Comparison of ENCODE assay signal across 8 cellular contexts in the genomic region with DNA sequence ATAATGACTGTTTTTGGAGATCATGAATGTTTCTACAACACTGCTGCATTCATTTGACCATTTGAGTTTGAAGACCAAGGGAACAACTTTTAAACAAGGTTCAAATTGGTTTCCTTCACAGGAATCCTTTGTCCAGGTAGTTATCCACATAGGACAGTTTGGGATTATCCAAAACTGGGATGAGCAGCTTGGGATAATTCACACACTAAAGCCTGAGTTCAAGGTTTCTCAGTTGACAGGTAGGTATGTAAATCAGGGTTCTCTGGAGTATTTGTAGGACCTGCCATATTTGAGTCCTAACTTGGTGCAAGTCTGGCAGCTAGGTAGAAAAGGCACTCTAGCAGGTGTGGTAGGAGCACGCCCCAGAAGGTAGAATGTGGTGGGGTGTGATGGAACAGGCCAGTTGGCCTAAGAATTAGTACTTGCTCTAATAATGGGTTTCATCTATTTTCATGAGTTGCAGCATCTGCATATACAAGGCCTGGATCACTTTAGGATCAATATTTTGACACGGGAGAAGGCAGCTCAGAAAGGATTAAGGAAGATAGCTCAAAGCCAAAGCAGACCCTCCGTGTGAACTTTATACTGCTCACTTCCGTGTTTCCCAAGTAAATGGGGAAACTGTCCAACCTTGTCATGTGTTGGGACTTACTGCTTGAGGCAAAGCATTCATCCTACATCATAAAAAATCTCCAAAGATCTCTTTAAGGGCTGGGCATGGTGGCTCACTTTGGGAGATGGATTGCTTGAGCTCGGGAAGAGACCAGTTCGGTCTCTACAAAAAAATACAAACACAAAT. TPM values are rescaled to one million over a fixed set of nuclear protein-coding genes. Genes with fewer than 3 reads are reported as not detected.
DNase-seq lines count a peak whose midpoint lies in the region; ATAC-seq and TF ChIP-seq lines count a peak whose summit lies in the region.

No MANE protein-coding gene starts in this region.

- POLR2A ChIA-PET in OCI-LY7 (lab: Charles Lee), result interaction anchor here (1.0 kb wide), 1 partner anchor 19 kb away, joined by 3 read pairs; no protein-coding TSS in a partner anchor

- no peak for DNase-seq in activated naive CD4-positive, alpha-beta T cell treated with anti-CD3 and anti-CD28 coated beads, Interleukin-2, amount 10 ng/mL, durations not matched to agents 7 days and 5 days
- no peak for DNase-seq in activated naive CD4-positive, alpha-beta T cell treated with Interleukin-2 at 50 U/mL for 16 hours
- DNase-seq in OCI-LY7 (ENCODE audit: low spot score) (peak; percentile 27), mammary epithelial cell (peak; percentile 52), cerebellum (ENCODE audit: low spot score) (no peak), mucosa of gallbladder (ENCODE audit: low spot score) (no peak), H4 (ENCODE audit: low spot score) (no peak)
- peak; percentile 28 for DNase-seq in stimulated activated naive CD8-positive, alpha-beta T cell treated with anti-CD3 and anti-CD28 coated beads, Interleukin-15, Interleukin-2, amounts not matched to agents 100 U/mL and 50 U/mL, for 24 hours

- H3K79me2 ChIP-seq in OCI-LY7 (ENCODE audit: insufficient read depth, low read depth, low read length), result peaks cover 37% of the 10 kb centered on the region
- peaks cover 32% of the 10 kb centered on the region for H3K79me2 ChIP-seq in mammary epithelial cell (ENCODE audit: insufficient read depth, low read length)

- H3K9me3 Mint-ChIP-seq in activated naive CD4-positive, alpha-beta T cell treated with anti-CD3 and anti-CD28 coated beads, Interleukin-2, amount 10 ng/mL, durations not matched to agents 7 days and 5 days, result no peaks in the 10 kb centered on the region

- no peak overlapping the region for H3K4me3 Mint-ChIP-seq in activated naive CD4-positive, alpha-beta T cell treated with anti-CD3 and anti-CD28 coated beads, Interleukin-2, amount 10 ng/mL, durations not matched to agents 7 days and 5 days

- no peak for TF ChIP-seq CTCF in OCI-LY7 (conservative IDR thresholded peaks at IDR 0.05; ENCODE audit: low read length)
- no peak for TF ChIP-seq CTCF in mammary epithelial cell (conservative IDR thresholded peaks at IDR 0.05 in 1 of 2, IDR thresholded peaks at IDR 0.05 in 1 of 2; ENCODE audit: extremely low read depth in 1 of 2, insufficient read depth in 1 of 2, low read depth in 1 of 2, low read length in 2 of 2)

- peak overlapping the region; percentile 13 for H3K27ac Mint-ChIP-seq in activated naive CD4-positive, alpha-beta T cell treated with anti-CD3 and anti-CD28 coated beads, Interleukin-2, amount 10 ng/mL, durations not matched to agents 7 days and 5 days

- H3K4me1 ChIP-seq in OCI-LY7 (ENCODE audit: insufficient read depth, low read length, poor library complexity, severe bottlenecking) (peaks cover 31% of the 10 kb centered on the region), mammary epithelial cell (ENCODE audit: insufficient read depth, low read length) (peaks cover 28% of the 10 kb centered on the region)

- H3K4me2 ChIP-seq in OCI-LY7 (ENCODE audit: low read length) (peak overlapping the region; percentile 94; the same call in 1 of the 2 replicates), mammary epithelial cell (ENCODE audit: insufficient read depth, low read depth, low read length) (no peak overlapping the region)

- in situ Hi-C loops in mammary epithelial cell (cut with MboI; ENCODE audit: low sequenced_read_pairs in 2 of 2), result no loop called here

- no peaks in the 10 kb centered on the region for H3K9me2 ChIP-seq in OCI-LY7 (ENCODE audit: insufficient read depth, low read length)

- no peak for ATAC-seq in stimulated activated naive CD8-positive, alpha-beta T cell treated with anti-CD3 and anti-CD28 coated beads, Interleukin-15, Interleukin-2, amounts not matched to agents 100 U/mL and 50 U/mL, for 24 hours

- peaks cover 24% of the 10 kb centered on the region for H4K20me1 ChIP-seq in OCI-LY7 (ENCODE audit: insufficient read depth, low read length)
- peaks cover 13% of the 10 kb centered on the region for H4K20me1 ChIP-seq in mammary epithelial cell (ENCODE audit: insufficient read depth, low read length)

- intact Hi-C loops in OCI-LY7 (cut with micrococcal nuclease; ENCODE audit: unreplicated experiment), result no loop called here
- intact Hi-C loops in mammary epithelial cell (cut with micrococcal nuclease), result no loop called here

- no peak overlapping the region for H3K4me3 ChIP-seq in OCI-LY7 (ENCODE audit: low read depth, low read length, poor library complexity, severe bottlenecking)
- H3K4me3 ChIP-seq in mammary epithelial cell (replicated peaks in 1 of 3; ENCODE audit: insufficient read depth in 1 of 3, low read depth in 2 of 3, low read length in 3 of 3), result no peak overlapping the region

- 71% methylated on average over 6 of the region's 6 CpGs for WGBS in mammary epithelial cell (ENCODE audit: low coverage, missing lambda C conversion rate)

- H3K4me1 Mint-ChIP-seq in activated naive CD4-positive, alpha-beta T cell treated with anti-CD3 and anti-CD28 coated beads, Interleukin-2, amount 10 ng/mL, durations not matched to agents 7 days and 5 days, result peaks cover 39% of the 10 kb centered on the region

- H3K27me3 Mint-ChIP-seq in activated naive CD4-positive, alpha-beta T cell treated with anti-CD3 and anti-CD28 coated beads, Interleukin-2, amount 10 ng/mL, durations not matched to agents 7 days and 5 days, result no peaks in the 10 kb centered on the region

- CTCF ChIA-PET in activated naive CD4-positive, alpha-beta T cell treated with anti-CD3 and anti-CD28 coated beads, Interleukin-2, amount 10 ng/mL, durations not matched to agents 7 days and 5 days (lab: Charles Lee), result interaction anchor here (0.6 to 1.6 kb wide), 3 partner anchors 25 to 218 kb away, joined by 3 to 4 read pairs (median 3); partner anchors contain the start of gene TRNAU1AP
- CTCF ChIA-PET in OCI-LY7 (lab: Charles Lee; ENCODE audit: unreplicated experiment), result no interaction called here
- CTCF ChIA-PET in mammary epithelial cell (lab: Charles Lee; ENCODE audit: low non-redundant PET), result no interaction called here

- H3K27ac ChIP-seq in OCI-LY7 (ENCODE audit: low read depth, low read length, poor library complexity, severe bottlenecking) (peak overlapping the region; percentile 85), mammary epithelial cell (ENCODE audit: insufficient read depth, low read depth, low read length) (no peak overlapping the region)

- no peak overlapping the region for H3K9ac ChIP-seq in mammary epithelial cell (ENCODE audit: insufficient read depth, low read length)

- H3K36me3 ChIP-seq in OCI-LY7 (ENCODE audit: insufficient read depth, low read length) (peaks cover 68% of the 10 kb centered on the region), mammary epithelial cell (ENCODE audit: insufficient read depth, low read length) (peaks cover 34% of the 10 kb centered on the region)

- BruUV-seq in OCI-LY7 (replicated peaks; lab: Mats Ljungman, UMichigan) (no TSS peak), mammary epithelial cell (replicated peaks; lab: Mats Ljungman, UMichigan) (no TSS peak)

- H3K27me3 ChIP-seq in mammary epithelial cell (ENCODE audit: insufficient read depth, low read length), result no peaks in the 10 kb centered on the region

- H2AFZ ChIP-seq in OCI-LY7 (ENCODE audit: low read length) (no peak overlapping the region), mammary epithelial cell (ENCODE audit: low read depth, low read length) (no peak overlapping the region)

- peaks cover 50% of the 10 kb centered on the region for H3K36me3 Mint-ChIP-seq in activated naive CD4-positive, alpha-beta T cell treated with anti-CD3 and anti-CD28 coated beads, Interleukin-2, amount 10 ng/mL, durations not matched to agents 7 days and 5 days

- dilution Hi-C loops in mammary epithelial cell (cut with HindIII; ENCODE audit: low sequenced_read_pairs), result loop anchor here (5.0 kb wide), 1 partner anchor 64 kb away; the partner anchor contains the start of gene TAF12

- H3K9me3 ChIP-seq in OCI-LY7 (ENCODE audit: low read length) (no peaks in the 10 kb centered on the region), mammary epithelial cell (replicated peaks; ENCODE audit: insufficient read depth, low read length) (no peaks in the 10 kb centered on the region)

RNA-seq across cellular contexts. Expression of gene RAB42, which starts 14.1 kb away (rescaled TPM):
- total RNA-seq in OCI-LY7 (2014; rRNA removed; shearing (Covaris generic)), result not detected in 2 replicates
- total RNA-seq in OCI-LY7 (2022) (not detected in 2 replicates), mammary epithelial cell (under 1 TPM in 1 of 2 donors, not detected in 1; 0.17 TPM), cerebellum (3.0 TPM), mucosa of gallbladder (1.8 TPM)
- 0.10 TPM for polyA plus RNA-seq in mammary epithelial cell
- not detected for polyA minus RNA-seq in mammary epithelial cell
- not detected in 2 replicates for total RNA-seq in H4 (2014; rRNA removed; shearing (Covaris generic))

RNA-seq across cellular contexts. Expression of gene TRNAU1AP, which starts 25.1 kb away (rescaled TPM):
- 30.6 and 39.6 TPM in 2 replicates for total RNA-seq in OCI-LY7 (2014; rRNA removed; shearing (Covaris generic))
- total RNA-seq in OCI-LY7 (2022), result 41.8 and 47.7 TPM in 2 replicates
- 10 to 100 TPM; 21.3 to 36.9 TPM for total RNA-seq in mammary epithelial cell
- polyA plus RNA-seq in mammary epithelial cell, result 34.1 TPM
- polyA minus RNA-seq in mammary epithelial cell, result 50.4 TPM
- 33.6 TPM for total RNA-seq in cerebellum
- 19.3 TPM for total RNA-seq in mucosa of gallbladder
- 25.6 and 25.8 TPM in 2 replicates for total RNA-seq in H4 (2014; rRNA removed; shearing (Covaris generic))

Comparison
In these comparisons a context has a peak if more than half of its experiments do, and no peak if none do; other contexts are left out.
1. DNase-seq: peak in OCI-LY7 (single experiment), mammary epithelial cell (single experiment) and stimulated activated naive CD8-positive, alpha-beta T cell treated with anti-CD3 and anti-CD28 coated beads, Interleukin-15, Interleukin-2, amounts not matched to agents 100 U/mL and 50 U/mL, for 24 hours (single experiment); none in activated naive CD4-positive, alpha-beta T cell treated with anti-CD3 and anti-CD28 coated beads, Interleukin-2, amount 10 ng/mL, durations not matched to agents 7 days and 5 days (single experiment), activated naive CD4-positive, alpha-beta T cell treated with Interleukin-2 at 50 U/mL for 16 hours (single experiment), cerebellum (single experiment), mucosa of gallbladder (single experiment) and H4 (single experiment).